27 cellular contexts compared by ENCODE assay signal in genomic region chr15:65038428-65038827, GRCh38. TPM values are rescaled to one million over a fixed set of nuclear protein-coding genes. Genes with fewer than 3 reads are reported as not detected.
"Had no signal": no experiment of that assay in that cellular context is flagged by ENCODE, and none has a peak within 500 bp of the region (broad histone marks: within the 10 kb centered on the region; RNA-seq: fewer than 3 reads in every experiment).

No MANE protein-coding gene starts in this region.

- H3K9me3 ChIP-seq: MG63, SK-N-SH had no signal

- H3K27me3 ChIP-seq: MG63 had no signal

- DNase-seq: Karpas-422, KG1, MG63, NCI-H1092, NCI-H1105 treated with DMSO at 0.1 percent for 48 hours, NCI-H1417 treated with DMSO at 0.1 percent for 48 hours, NCI-H146, NCI-H187, NCI-H2029, NCI-H2081 treated with DMSO at 0.1 percent for 48 hours, NCI-H2171, NCI-H226, NCI-H446, NCI-H510A, NCI-H524 treated with DMSO at 0.1 percent for 48 hours, NCI-H69, NCI-H774, PC-3, SHP77, SK-N-SH, SW 1271, T-cell had no signal

- H3K4me3 ChIP-seq: MG63 had no signal

- ATAC-seq: Panc1, PC-3, T-cell had no signal

- H3K36me3 ChIP-seq: MG63 had no signal

- H3K9ac ChIP-seq: SK-N-SH had no signal

- H3K4me2 ChIP-seq: SK-N-SH had no signal

- H3K27ac ChIP-seq: RWPE1 had no signal

RNA-seq across cellular contexts. Expression of gene SLC51B, which starts 6.8 kb away (rescaled TPM):
- total RNA-seq: HT1080, OCI-LY7, PC-3, T-cell had no signal
- polyA plus RNA-seq: SK-N-SH had no signal

RNA-seq across cellular contexts. Expression of gene RASL12, which starts 29.4 kb away (rescaled TPM):
- total RNA-seq: HT1080, OCI-LY7, PC-3, SK-MEL-5 had no signal
- polyA plus RNA-seq: SK-N-SH had no signal

RNA-seq across cellular contexts. Expression of gene KBTBD13, which starts 38.1 kb away (rescaled TPM):
- total RNA-seq: HT1080, OCI-LY7, PC-3, SK-MEL-5, T-cell had no signal
- polyA plus RNA-seq: SK-N-SH had no signal
